Comparison of ENCODE assay signal across 7 cellular contexts in the genomic region with DNA sequence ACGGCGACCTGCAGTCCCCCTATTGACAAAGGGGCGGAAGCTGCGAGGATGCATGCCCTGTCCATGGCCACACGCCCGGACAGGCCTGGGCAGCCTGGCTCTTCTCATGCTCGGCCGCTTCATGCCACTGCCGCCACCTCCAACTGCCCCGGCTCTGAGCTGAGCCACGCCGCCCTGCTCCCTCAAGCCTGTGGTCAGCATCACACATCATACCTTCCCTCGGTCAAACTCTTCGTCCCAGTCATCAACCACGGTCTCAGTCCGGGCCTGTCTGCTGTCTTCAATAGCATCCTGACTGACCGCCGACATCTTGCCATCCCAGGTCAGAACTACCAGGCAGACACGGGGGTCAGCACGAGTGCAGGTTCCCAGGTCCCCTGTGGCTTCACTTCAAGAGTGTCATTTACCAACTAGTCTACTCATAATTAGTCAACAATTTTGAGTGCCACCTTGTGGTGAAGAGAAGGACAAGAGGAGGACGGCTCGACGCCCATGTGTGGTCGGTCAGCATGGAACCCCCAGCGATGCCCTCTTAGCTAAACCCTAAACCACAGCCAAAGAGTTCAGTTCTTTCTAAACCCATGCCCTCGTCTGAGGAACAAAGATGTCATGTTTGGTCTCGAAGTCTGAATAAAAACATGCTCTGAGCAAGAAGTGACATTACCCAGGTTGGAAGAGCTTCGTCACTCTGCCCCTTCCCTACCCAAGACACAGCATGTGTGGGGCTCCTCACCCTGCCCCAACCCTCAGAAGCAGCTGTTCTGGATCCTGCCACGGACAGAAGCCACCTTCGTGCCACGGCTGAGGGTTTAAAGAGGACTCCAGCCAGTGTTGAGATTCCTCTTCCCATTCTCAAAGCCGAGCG.
DNase-seq lines count a peak whose midpoint lies in the region; ATAC-seq lines count a peak whose summit lies in the region.

No MANE protein-coding gene starts in this region.

- DNase-seq in DMS53 (lab: John Stamatoyannopoulos, UW) (peak; percentile 49), HuH-7.5 (ENCODE audit: low spot score) (peak; percentile 49), left kidney (ENCODE audit: low read depth, low spot score) (peak; percentile 52), glomerular visceral epithelial cell (ENCODE audit: extremely low spot score) (no peak)
- DNase-seq in activated CD4-positive, alpha-beta T cell treated with anti-CD3 and anti-CD28 coated beads for 4 hours = no peak

- peak overlapping the region; percentile 37 for H3K27ac ChIP-seq in angular gyrus (ENCODE audit: low read depth, low read length)

- ATAC-seq in GM18517 (IDR thresholded peaks at IDR 0.05; ENCODE audit: unreplicated experiment) = no peak

Comparison
In these comparisons a context has a peak if more than half of its experiments do, and no peak if none do; other contexts are left out.
1. DNase-seq: peak in DMS53 (single experiment), HuH-7.5 (single experiment) and left kidney (single experiment); none in glomerular visceral epithelial cell (single experiment) and activated CD4-positive, alpha-beta T cell treated with anti-CD3 and anti-CD28 coated beads for 4 hours (0 of 2).